In genomic region chr2:24394998-24395397, GRCh38 we compare ENCODE assay signal across 8 cellular contexts.
"Had no signal": no experiment of that assay in that cellular context is flagged by ENCODE, and none has a peak within 500 bp of the region (broad histone marks: within the 10 kb centered on the region; RNA-seq: fewer than 3 reads in every experiment).

No MANE protein-coding gene starts in this region.

- DNase-seq: GDM1, GF-D8 had no signal

- H3K4me3 ChIP-seq: GM12878 had no signal

- FAIRE-seq: G401.6, GM12878, GM12891, GM12892, GM18507, GM19239 had no signal

- ATAC-seq: GM12878 had no signal
